In the genomic region with DNA sequence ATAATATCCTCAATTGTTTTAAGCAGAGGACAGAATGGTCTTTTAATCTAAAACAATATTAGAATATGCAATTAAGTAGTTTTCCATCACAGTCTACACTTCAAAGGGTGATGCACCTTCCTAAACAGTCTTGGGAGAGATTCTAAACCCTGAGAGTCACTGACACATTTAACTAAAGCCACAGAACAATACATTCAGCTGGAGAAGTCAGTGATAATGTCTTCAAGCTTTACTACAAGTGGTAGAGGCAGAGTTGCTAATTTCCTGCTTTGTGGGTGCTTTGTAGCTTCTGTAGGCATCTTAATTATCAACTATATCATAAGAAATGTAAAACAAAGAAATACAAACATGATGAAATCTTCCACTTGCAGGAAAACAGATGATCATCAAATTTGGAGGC, we compare ENCODE assay signal across 16 cellular contexts.
DNase-seq lines count a peak whose midpoint lies in the region; ATAC-seq and TF ChIP-seq lines count a peak whose summit lies in the region.
"Had no signal": no experiment of that assay in that cellular context is flagged by ENCODE, and none has a peak within 500 bp of the region (broad histone marks: within the 10 kb centered on the region; RNA-seq: fewer than 3 reads in every experiment).

No MANE protein-coding gene starts in this region.

- POLR2A ChIA-PET in activated CD4-positive, alpha-beta T cell treated with anti-CD3 and anti-CD28 coated beads, Interleukin-2, amount 10 ng/mL, durations not matched to agents 7 days and 5 days (lab: Charles Lee): no interaction called here

- peaks cover 0 to 12% (median 0%) of the 10 kb centered on the region in 3 donors for H3K36me3 ChIP-seq in esophagus squamous epithelium
- H3K36me3 ChIP-seq: left ventricle myocardium inferior, upper lobe of left lung had no signal

- CTCF ChIA-PET in activated CD4-positive, alpha-beta T cell treated with anti-CD3 and anti-CD28 coated beads, Interleukin-2, amount 10 ng/mL, durations not matched to agents 7 days and 5 days (lab: Charles Lee): interaction anchor here (0.6 to 0.9 kb wide), 2 partner anchors 9 to 275 kb away, joined by 3 read pairs; partner anchors contain the start of genes CDNF, HSPA14 and MSANTD7

- DNase-seq in activated CD4-positive, alpha-beta T cell treated with anti-CD3 and anti-CD28 coated beads, Interleukin-2, amount 10 ng/mL, durations not matched to agents 7 days and 5 days: no peak
- DNase-seq in activated CD4-positive, alpha-beta T cell treated with anti-CD3 and anti-CD28 coated beads, Interleukin-2, amount 50 U/mL, for 4 hours: no peak
- DNase-seq in T-helper 17 cell (no peak), esophagus squamous epithelium (lab: John Stamatoyannopoulos, UW) (no peak), NCI-H524 treated with DMSO at 0.1 percent for 48 hours (lab: John Stamatoyannopoulos, UW) (no peak), foreskin keratinocyte (no peak)
- no peak for DNase-seq in stimulated activated naive CD8-positive, alpha-beta T cell treated with anti-CD3 and anti-CD28 coated beads, Interleukin-15, amount 100 ng/mL, for 72 hours
- DNase-seq in activated effector memory CD4-positive, alpha-beta T cell treated with Interleukin-2 at 50 U/mL for 16 hours: no peak
- DNase-seq: activated gamma-delta T cell, DMS79 treated with DMSO at 0.1 percent for 48 hours, left ventricle myocardium inferior, NCI-H1694, NCI-H82, nucleus accumbens, upper lobe of left lung had no signal

- H3K27ac ChIP-seq in esophagus squamous epithelium (peak overlapping the region in 3 of 4 donors; percentile 1 to 23 (median 18)), foreskin keratinocyte (no peak overlapping the region)
- H3K27ac ChIP-seq: left ventricle myocardium inferior, VCaP had no signal

- H3K4me3 ChIP-seq in esophagus squamous epithelium: no peak overlapping the region
- H3K4me3 ChIP-seq: left ventricle myocardium inferior, upper lobe of left lung had no signal

- peaks cover 18% of the 10 kb centered on the region for H3K9me3 Mint-ChIP-seq in activated CD4-positive, alpha-beta T cell treated with anti-CD3 and anti-CD28 coated beads, Interleukin-2, amount 10 ng/mL, durations not matched to agents 7 days and 5 days
- H3K9me3 Mint-ChIP-seq in stimulated activated naive CD8-positive, alpha-beta T cell treated with anti-CD3 and anti-CD28 coated beads, Interleukin-15, amount 100 ng/mL, for 72 hours: peaks cover 4 to 12% of the 10 kb centered on the region in 2 donors

- H3K4me3 Mint-ChIP-seq in activated CD4-positive, alpha-beta T cell treated with anti-CD3 and anti-CD28 coated beads, Interleukin-2, amount 10 ng/mL, durations not matched to agents 7 days and 5 days: peak overlapping the region; percentile 63
- H3K4me3 Mint-ChIP-seq in T-helper 17 cell: peak overlapping the region; percentile 93
- H3K4me3 Mint-ChIP-seq in stimulated activated naive CD8-positive, alpha-beta T cell treated with anti-CD3 and anti-CD28 coated beads, Interleukin-15, amount 100 ng/mL, for 72 hours: peak overlapping the region; percentile 78 to 83

- intact Hi-C loops in esophagus squamous epithelium (cut with DNase I): no loop called here

- H3K9me3 ChIP-seq in T-helper 17 cell (ENCODE audit: control insufficient read depth, low read length, poor library complexity, severe bottlenecking): no peaks in the 10 kb centered on the region
- no peaks in the 10 kb centered on the region for H3K9me3 ChIP-seq in esophagus squamous epithelium
- H3K9me3 ChIP-seq: upper lobe of left lung had no signal

- H3K36me3 Mint-ChIP-seq in activated CD4-positive, alpha-beta T cell treated with anti-CD3 and anti-CD28 coated beads, Interleukin-2, amount 10 ng/mL, durations not matched to agents 7 days and 5 days (ENCODE audit: low read depth): peaks cover 71% of the 10 kb centered on the region
- peaks cover 12% of the 10 kb centered on the region for H3K36me3 Mint-ChIP-seq in T-helper 17 cell (ENCODE audit: low read depth)

- ATAC-seq in T-helper 17 cell (no peak), foreskin keratinocyte (no peak)
- ATAC-seq in stimulated activated naive CD8-positive, alpha-beta T cell treated with anti-CD3 and anti-CD28 coated beads, Interleukin-15, amount 100 ng/mL, for 72 hours: peak; percentile 39

- H3K4me1 ChIP-seq in esophagus squamous epithelium: peaks cover 0 to 41% (median 15%) of the 10 kb centered on the region in 3 donors
- peaks cover 4% of the 10 kb centered on the region for H3K4me1 ChIP-seq in foreskin keratinocyte
- H3K4me1 ChIP-seq: left ventricle myocardium inferior had no signal

- H3K27me3 ChIP-seq in esophagus squamous epithelium: no peaks in the 10 kb centered on the region
- no peaks in the 10 kb centered on the region for H3K27me3 ChIP-seq in foreskin keratinocyte
- H3K27me3 ChIP-seq: upper lobe of left lung had no signal

- peak overlapping the region; percentile 88 for H3K27ac Mint-ChIP-seq in activated CD4-positive, alpha-beta T cell treated with anti-CD3 and anti-CD28 coated beads, Interleukin-2, amount 10 ng/mL, durations not matched to agents 7 days and 5 days
- H3K27ac Mint-ChIP-seq in T-helper 17 cell: peak overlapping the region; percentile 99
- H3K27ac Mint-ChIP-seq in stimulated activated naive CD8-positive, alpha-beta T cell treated with anti-CD3 and anti-CD28 coated beads, Interleukin-15, amount 100 ng/mL, for 72 hours: peak overlapping the region; percentile 96 to 99

- TF ChIP-seq CTCF in esophagus squamous epithelium (IDR thresholded peaks at IDR 0.05) (no peak), foreskin keratinocyte (conservative IDR thresholded peaks at IDR 0.05) (no peak)

- H3K4me1 Mint-ChIP-seq in activated CD4-positive, alpha-beta T cell treated with anti-CD3 and anti-CD28 coated beads, Interleukin-2, amount 10 ng/mL, durations not matched to agents 7 days and 5 days: peaks cover 94% of the 10 kb centered on the region
- peaks cover 80% of the 10 kb centered on the region for H3K4me1 Mint-ChIP-seq in T-helper 17 cell
- H3K4me1 Mint-ChIP-seq in stimulated activated naive CD8-positive, alpha-beta T cell treated with anti-CD3 and anti-CD28 coated beads, Interleukin-15, amount 100 ng/mL, for 72 hours: peaks cover 97% of the 10 kb centered on the region

- TF ChIP-seq POLR2A in esophagus squamous epithelium (IDR thresholded peaks at IDR 0.05): no peak

- H3K27me3 Mint-ChIP-seq in activated CD4-positive, alpha-beta T cell treated with anti-CD3 and anti-CD28 coated beads, Interleukin-2, amount 10 ng/mL, durations not matched to agents 7 days and 5 days: no peaks in the 10 kb centered on the region
- no peaks in the 10 kb centered on the region for H3K27me3 Mint-ChIP-seq in T-helper 17 cell
- H3K27me3 Mint-ChIP-seq in stimulated activated naive CD8-positive, alpha-beta T cell treated with anti-CD3 and anti-CD28 coated beads, Interleukin-15, amount 100 ng/mL, for 72 hours: no peaks in the 10 kb centered on the region
